ENCODE assay signal across 2 cellular contexts in genomic region chr4:150305995-150306394, GRCh38.
TF ChIP-seq lines count a peak whose summit lies in the region.

No MANE protein-coding gene starts in this region.

TF ChIP-seq in liver, 16 proteins besides CTCF, POLR2A, EP300 and RAD21 (continued from another document):
- TF ChIP-seq MAX (IDR thresholded peaks at IDR 0.05) (no peak), RXRA (IDR thresholded peaks at IDR 0.05) (no peak), ZBTB33 (IDR thresholded peaks at IDR 0.05) (no peak), YY1 (IDR thresholded peaks at IDR 0.05) (no peak), ATF3 (IDR thresholded peaks at IDR 0.05) (no peak), EGR1 (IDR thresholded peaks at IDR 0.05; ENCODE audit: low read depth in 2 of 2) (no peak), TAF1 (conservative IDR thresholded peaks at IDR 0.05) (no peak), HNF4G (IDR thresholded peaks at IDR 0.05) (no peak), FOXA1 (IDR thresholded peaks at IDR 0.05) (no peak), GABPA (IDR thresholded peaks at IDR 0.05 in 1 of 2, conservative IDR thresholded peaks at IDR 0.05 in 1 of 2) (no peak), JUND (IDR thresholded peaks at IDR 0.05) (no peak)
TF ChIP-seq in liver: peak in this region for 0.

TF ChIP-seq in HepG2, 621 proteins besides CTCF, POLR2A, EP300 and RAD21 (continued from another document):
- TF ChIP-seq AKAP8 (CRISPR knock-in tag; IDR thresholded peaks at IDR 0.05) (no peak), PHF20 (CRISPR knock-in tag; IDR thresholded peaks at IDR 0.05) (no peak), CEBPZ (IDR thresholded peaks at IDR 0.05; ENCODE audit: low read length) (no peak), ZNF33B (CRISPR knock-in tag; IDR thresholded peaks at IDR 0.05) (no peak), NFYB (CRISPR knock-in tag; IDR thresholded peaks at IDR 0.05) (no peak), TFE3 (CRISPR knock-in tag; IDR thresholded peaks at IDR 0.05) (no peak), REPIN1 (CRISPR knock-in tag; IDR thresholded peaks at IDR 0.05; ENCODE audit: borderline replicate concordance, low read depth) (no peak)
